In genomic region chr13:71290963-71291937, GRCh38 we compare ENCODE assay signal across 8 cellular contexts.
DNase-seq lines count a peak whose midpoint lies in the region; ATAC-seq, FAIRE-seq and TF ChIP-seq lines count a peak whose summit lies in the region.

No MANE protein-coding gene starts in this region.

- H3K27ac ChIP-seq in CD4-positive, CD25-positive, alpha-beta regulatory T cell (ENCODE audit: insufficient read depth, low read length, poor library complexity, severe bottlenecking) = peak overlapping the region; percentile 75
- H3K27ac ChIP-seq in HepG2 (ENCODE audit: extremely low read length, insufficient read depth, low read length) (no peak overlapping the region), SK-N-SH (ENCODE audit: low read depth in 2 of 2, low read length in 1 of 2) (no peak overlapping the region)

- no peak for TF ChIP-seq EP300 in HepG2 (IDR thresholded peaks at IDR 0.05; ENCODE audit: low read depth in 2 of 2, low read length in 2 of 2)
- TF ChIP-seq EP300 in HepG2 (CRISPR knock-in tag; IDR thresholded peaks at IDR 0.05; ENCODE audit: borderline replicate concordance) = no peak
- no peak for TF ChIP-seq EP300 in SK-N-SH (IDR thresholded peaks at IDR 0.05; ENCODE audit: borderline replicate concordance in 1 of 2, low read depth in 1 of 2, low read length in 1 of 2)

- CTCF ChIA-PET in HepG2 (lab: Yijun Ruan, JAX; ENCODE audit: low intra/inter-chr PET ratio, low total read pairs) = no interaction called here
- CTCF ChIA-PET in SK-N-SH (lab: Yijun Ruan, JAX) = interaction anchor here (1.1 to 1.6 kb wide), 4 partner anchors 12 to 588 kb away, joined by 3 to 4 read pairs (median 3); no protein-coding TSS in a partner anchor

- TF ChIP-seq CTCF in HepG2 (CRISPR knock-in tag; IDR thresholded peaks at IDR 0.05) = no peak
- TF ChIP-seq CTCF in SK-N-SH (IDR thresholded peaks at IDR 0.05) = no peak

- H3K4me2 ChIP-seq in HepG2 (ENCODE audit: low read depth, low read length) = peak overlapping the region; percentile 65
- H3K4me2 ChIP-seq in SK-N-SH = no peak overlapping the region

- no peaks in the 10 kb centered on the region for H3K9me3 ChIP-seq in CD4-positive, CD25-positive, alpha-beta regulatory T cell (ENCODE audit: control insufficient read depth in 2 of 2, low read length in 2 of 2)
- no peaks in the 10 kb centered on the region for H3K9me3 ChIP-seq in adipocyte (ENCODE audit: control insufficient read depth, low read length)
- H3K9me3 ChIP-seq in HepG2 (ENCODE audit: low read length) = no peaks in the 10 kb centered on the region
- no peaks in the 10 kb centered on the region for H3K9me3 ChIP-seq in SK-N-SH

- H3K79me2 ChIP-seq in HepG2 (ENCODE audit: insufficient read depth, low read length) (no peaks in the 10 kb centered on the region), SK-N-SH (ENCODE audit: insufficient read depth) (no peaks in the 10 kb centered on the region)

- no peaks in the 10 kb centered on the region for H3K36me3 ChIP-seq in CD4-positive, CD25-positive, alpha-beta regulatory T cell (ENCODE audit: control insufficient read depth, insufficient read depth, low read length)
- no peaks in the 10 kb centered on the region for H3K36me3 ChIP-seq in adipocyte (ENCODE audit: control insufficient read depth, insufficient read depth, low read length, severe bottlenecking)
- H3K36me3 ChIP-seq in HepG2 (replicated peaks in 1 of 2; ENCODE audit: control insufficient read depth in 1 of 2, insufficient read depth in 2 of 2, low read length in 2 of 2) = no peaks in the 10 kb centered on the region
- no peaks in the 10 kb centered on the region for H3K36me3 ChIP-seq in SK-N-SH (replicated peaks in 1 of 2; ENCODE audit: control insufficient read depth in 1 of 2, insufficient read depth in 2 of 2, low read length in 1 of 2)

- H3K27me3 Mint-ChIP-seq in CD4-positive, CD25-positive, alpha-beta regulatory T cell = peaks cover 4% of the 10 kb centered on the region
- H3K27me3 Mint-ChIP-seq in stimulated activated naive CD8-positive, alpha-beta T cell treated with anti-CD3 and anti-CD28 coated beads, Interleukin-15, Interleukin-2, amounts not matched to agents 100 ng/mL and 50 ng/mL, for 24 hours = peaks cover 9% of the 10 kb centered on the region

- POLR2A ChIA-PET in HepG2 (lab: Yijun Ruan, JAX) = no interaction called here
- POLR2A ChIA-PET in SK-N-SH (lab: Yijun Ruan, JAX) = no interaction called here

- FAIRE-seq in HepG2 (lab: Jason Lieb, UNC) = no peak

- H3K27me3 ChIP-seq in CD4-positive, CD25-positive, alpha-beta regulatory T cell (ENCODE audit: control insufficient read depth, insufficient read depth, low read length) = no peaks in the 10 kb centered on the region
- H3K27me3 ChIP-seq in adipocyte (replicated peaks; ENCODE audit: control insufficient read depth, insufficient read depth, low read length) (peaks cover 4% of the 10 kb centered on the region), HepG2 (ENCODE audit: control insufficient read depth in 1 of 2, insufficient read depth in 2 of 2, low read length in 2 of 2) (no peaks in the 10 kb centered on the region), SK-N-SH (ENCODE audit: insufficient read depth) (no peaks in the 10 kb centered on the region)

- H4K20me1 ChIP-seq in HepG2 (ENCODE audit: insufficient read depth, low read length) (no peaks in the 10 kb centered on the region), SK-N-SH (ENCODE audit: insufficient read depth) (no peaks in the 10 kb centered on the region)

- peaks cover 0 to 7% (median 0%) of the 10 kb centered on the region in 7 donors for H3K9me3 Mint-ChIP-seq in CD4-positive, CD25-positive, alpha-beta regulatory T cell
- H3K9me3 Mint-ChIP-seq in stimulated activated naive CD8-positive, alpha-beta T cell treated with anti-CD3 and anti-CD28 coated beads, Interleukin-15, Interleukin-2, amounts not matched to agents 100 ng/mL and 50 ng/mL, for 24 hours = peaks cover 5% of the 10 kb centered on the region

- intact Hi-C loops in HepG2 (cut with micrococcal nuclease; ENCODE audit: unreplicated experiment) = no loop called here

- H3K9me2 ChIP-seq in SK-N-SH = no peaks in the 10 kb centered on the region

- in situ Hi-C loops in HepG2 (cut with HindIII; ENCODE audit: extremely low pct_ligation_motif_present, low pct_unique_long_range_greater_than_20kb) = no loop called here

- no peaks in the 10 kb centered on the region for H3K4me1 ChIP-seq in CD4-positive, CD25-positive, alpha-beta regulatory T cell (ENCODE audit: control insufficient read depth, insufficient read depth, low read length, poor library complexity, severe bottlenecking)
- H3K4me1 ChIP-seq in adipocyte (ENCODE audit: control insufficient read depth, insufficient read depth, low read length) (no peaks in the 10 kb centered on the region), HepG2 (ENCODE audit: insufficient read depth, low read length) (no peaks in the 10 kb centered on the region; the same call in 1 of the 2 replicates), SK-N-SH (ENCODE audit: control insufficient read depth in 1 of 2, insufficient read depth in 2 of 2, low read depth in 1 of 2, low read length in 1 of 2) (no peaks in the 10 kb centered on the region; a peak in 1 of 4 replicates)

- H3K4me3 Mint-ChIP-seq in CD4-positive, CD25-positive, alpha-beta regulatory T cell = peak overlapping the region; percentile 75 to 93 (median 90)
- peak overlapping the region; percentile 76 for H3K4me3 Mint-ChIP-seq in stimulated activated naive CD8-positive, alpha-beta T cell treated with anti-CD3 and anti-CD28 coated beads, Interleukin-15, Interleukin-2, amounts not matched to agents 100 ng/mL and 50 ng/mL, for 24 hours

- no peaks in the 10 kb centered on the region for H3F3A ChIP-seq in SK-N-SH (replicated peaks; ENCODE audit: insufficient read depth)

- H3K27ac Mint-ChIP-seq in CD4-positive, CD25-positive, alpha-beta regulatory T cell = peak overlapping the region; percentile 88 to 92 (median 92)
- H3K27ac Mint-ChIP-seq in stimulated activated naive CD8-positive, alpha-beta T cell treated with anti-CD3 and anti-CD28 coated beads, Interleukin-15, Interleukin-2, amounts not matched to agents 100 ng/mL and 50 ng/mL, for 24 hours = peak overlapping the region; percentile 84

- peak overlapping the region; percentile 93 for H3K4me3 ChIP-seq in CD4-positive, CD25-positive, alpha-beta regulatory T cell (ENCODE audit: low read depth, low read length)
- H3K4me3 ChIP-seq in adipocyte (ENCODE audit: low read length) = peak overlapping the region; percentile 85
- H3K4me3 ChIP-seq in HepG2 (replicated peaks in 1 of 3; ENCODE audit: insufficient read depth in 1 of 3, low read depth in 2 of 3, low read length in 3 of 3) = peak overlapping the region; percentile 43 to 62 (median 59); a peak in 5 of 6 replicates
- H3K4me3 ChIP-seq in SK-N-SH (ENCODE audit: low read depth in 2 of 2, low read length in 1 of 2) = no peak overlapping the region

- H2AFZ ChIP-seq in HepG2 (ENCODE audit: low read length) (peak overlapping the region; percentile 64), SK-N-SH (ENCODE audit: low read depth) (no peak overlapping the region; the same call in 1 of the 2 replicates)

- H3K4me1 Mint-ChIP-seq in CD4-positive, CD25-positive, alpha-beta regulatory T cell = peaks cover 0 to 26% (median 7%) of the 10 kb centered on the region in 4 donors
- H3K4me1 Mint-ChIP-seq in stimulated activated naive CD8-positive, alpha-beta T cell treated with anti-CD3 and anti-CD28 coated beads, Interleukin-15, Interleukin-2, amounts not matched to agents 100 ng/mL and 50 ng/mL, for 24 hours (ENCODE audit: low read depth) = peaks cover 24% of the 10 kb centered on the region

- H3K9ac ChIP-seq in adipocyte (ENCODE audit: low read length) (peak overlapping the region; percentile 64), HepG2 (ENCODE audit: insufficient read depth, low read depth, low read length) (no peak overlapping the region), SK-N-SH (no peak overlapping the region)

- TF ChIP-seq POLR2A in HepG2 (IDR thresholded peaks at IDR 0.05; ENCODE audit: insufficient read depth in 1 of 2, low read depth in 2 of 2, low read length in 2 of 2) = no peak

- no TSS peak for BruUV-seq in HepG2 (replicated peaks; lab: Mats Ljungman, UMichigan)

- DNase-seq in CD4-positive, CD25-positive, alpha-beta regulatory T cell = peak; percentile 40 to 77 (median 67)
- DNase-seq in RKO (ENCODE audit: low spot score) = peak; percentile 88
- DNase-seq in adipocyte (ENCODE audit: low read depth) = peak; percentile 3
- DNase-seq in HepG2 (ENCODE audit: low spot score) = peak; percentile 66
- DNase-seq in SK-N-SH = no peak

- TF ChIP-seq RAD21 in HepG2 (CRISPR knock-in tag; IDR thresholded peaks at IDR 0.05) = no peak
- no peak for TF ChIP-seq RAD21 in SK-N-SH (IDR thresholded peaks at IDR 0.05; ENCODE audit: low read length)

- ATAC-seq in CD4-positive, CD25-positive, alpha-beta regulatory T cell (ENCODE audit: low read depth in 2 of 2) = peak; percentile 52 to 56
- peak; percentile 77 for ATAC-seq in GM19328 (IDR thresholded peaks at IDR 0.05; ENCODE audit: unreplicated experiment)
- peak; percentile 87 for ATAC-seq in HG03378 (IDR thresholded peaks at IDR 0.05; ENCODE audit: unreplicated experiment)
- ATAC-seq in HepG2 = peak; percentile 80

- 17% methylated on average over 10 of the region's 10 CpGs for WGBS in HepG2 (ENCODE audit: low lambda C conversion rate)
- WGBS in SK-N-SH (ENCODE audit: low lambda C conversion rate) = 90% methylated on average over 10 of the region's 10 CpGs

- no peaks in the 10 kb centered on the region for H3K36me3 Mint-ChIP-seq in CD4-positive, CD25-positive, alpha-beta regulatory T cell
- no peaks in the 10 kb centered on the region for H3K36me3 Mint-ChIP-seq in stimulated activated naive CD8-positive, alpha-beta T cell treated with anti-CD3 and anti-CD28 coated beads, Interleukin-15, Interleukin-2, amounts not matched to agents 100 ng/mL and 50 ng/mL, for 24 hours (ENCODE audit: low read depth)

TF ChIP-seq in HepG2, 621 proteins besides CTCF, POLR2A, EP300 and RAD21 (continues in another document):
- no peak for TF ChIP-seq ZNF282 (IDR thresholded peaks at IDR 0.05; ENCODE audit: partially characterized antibody)
- TF ChIP-seq KAT7 (CRISPR knock-in tag; IDR thresholded peaks at IDR 0.05; ENCODE audit: borderline replicate concordance) = no peak
- TF ChIP-seq CREB1 (IDR thresholded peaks at IDR 0.05) = no peak
- 0 out of 2 replicates have a peak, but pooled peaks have one; percentile 18 for TF ChIP-seq CREB1 (CRISPR knock-in tag; IDR thresholded peaks at IDR 0.05)
- TF ChIP-seq FOSL2 (CRISPR knock-in tag; IDR thresholded peaks at IDR 0.05) = peak; percentile 80
- TF ChIP-seq NFKBIZ (CRISPR knock-in tag; IDR thresholded peaks at IDR 0.05) = 0 out of 2 replicates have a peak, but pooled peaks have one; percentile 32

TF ChIP-seq in SK-N-SH, 30 proteins besides CTCF, POLR2A, EP300 and RAD21 (continues in another document):
- TF ChIP-seq GATA2 (CRISPR knock-in tag; IDR thresholded peaks at IDR 0.05) (no peak), SMC3 (IDR thresholded peaks at IDR 0.05; ENCODE audit: low read depth, low read length) (no peak), FOXJ3 (CRISPR knock-in tag; IDR thresholded peaks at IDR 0.05) (no peak)

Comparison
In these comparisons a context has a peak if more than half of its experiments do, and no peak if none do; other contexts are left out.
1. H3K4me3 ChIP-seq: peak in CD4-positive, CD25-positive, alpha-beta regulatory T cell (single experiment), adipocyte (single experiment) and HepG2 (3 of 3); none in SK-N-SH (0 of 2).
2. Peak in every context shown above with its lines, with median percentiles within 50 percentile points of each other: ATAC-seq.